Comparison of ENCODE assay signal across 20 cellular contexts in genomic region chr12:19778111-19778688, GRCh38.
DNase-seq lines count a peak whose midpoint lies in the region; ATAC-seq, FAIRE-seq and TF ChIP-seq lines count a peak whose summit lies in the region.
"Had no signal": no experiment of that assay in that cellular context is flagged by ENCODE, and none has a peak within 500 bp of the region (broad histone marks: within the 10 kb centered on the region; RNA-seq: fewer than 3 reads in every experiment).

No MANE protein-coding gene starts in this region.

- H3K4me3 ChIP-seq in mammary epithelial cell (replicated peaks in 1 of 3; ENCODE audit: insufficient read depth in 1 of 3, low read depth in 2 of 3, low read length in 3 of 3), result no peak overlapping the region
- H3K4me3 ChIP-seq in astrocyte of the cerebellum (ENCODE audit: low read depth, low read length), result no peak overlapping the region
- H3K4me3 ChIP-seq: ovary had no signal

- H3K4me1 ChIP-seq in mammary epithelial cell (ENCODE audit: insufficient read depth, low read length), result no peaks in the 10 kb centered on the region

- BruUV-seq in MCF 10A (replicated peaks; lab: Mats Ljungman, UMichigan) (no TSS peak), mammary epithelial cell (replicated peaks; lab: Mats Ljungman, UMichigan) (no TSS peak)

- no peak overlapping the region for H3K9ac ChIP-seq in mammary epithelial cell (ENCODE audit: insufficient read depth, low read length)

- WGBS in mammary epithelial cell (ENCODE audit: low coverage, missing lambda C conversion rate), result 72% methylated on average over 4 of the region's 4 CpGs

- no peaks in the 10 kb centered on the region for H3K9me3 Mint-ChIP-seq in MCF 10A (ENCODE audit: unreplicated experiment)
- H3K9me3 Mint-ChIP-seq: H9 had no signal

- H4K20me1 ChIP-seq in mammary epithelial cell (ENCODE audit: insufficient read depth, low read length), result no peaks in the 10 kb centered on the region

- no peak overlapping the region for H3K4me2 ChIP-seq in mammary epithelial cell (ENCODE audit: insufficient read depth, low read depth, low read length)

- H3K27ac Mint-ChIP-seq in MCF 10A (ENCODE audit: low read depth, unreplicated experiment), result no peak overlapping the region
- H3K27ac Mint-ChIP-seq: CD4-positive, alpha-beta memory T cell; stimulated activated memory B cell treated with anti-CD40 and anti-IgM and Interleukin-4, amounts not matched to agents 10 μg/mL and 1 μg/mL and 100 μg/mL, for 72 hours had no signal

- no peak for FAIRE-seq in urothelium cell line (lab: Jason Lieb, UNC)
- FAIRE-seq: kidney, small intestine had no signal

- H3K27me3 ChIP-seq in mammary epithelial cell (ENCODE audit: insufficient read depth, low read length), result no peaks in the 10 kb centered on the region
- H3K27me3 ChIP-seq: ovary had no signal

- H3K79me2 ChIP-seq in mammary epithelial cell (ENCODE audit: insufficient read depth, low read length), result no peaks in the 10 kb centered on the region

- CTCF ChIA-PET in MCF 10A (lab: Yijun Ruan, JAX), result interaction anchor here (0.6 to 2.5 kb wide), 6 partner anchors 21 to 556 kb away, joined by 3 to 9 read pairs (median 4); no protein-coding TSS in a partner anchor
- CTCF ChIA-PET in mammary epithelial cell (lab: Charles Lee; ENCODE audit: low non-redundant PET), result interaction anchor here (0.6 kb wide), 1 partner anchor 115 kb away, joined by 3 read pairs; no protein-coding TSS in a partner anchor

- H3K9me3 ChIP-seq in mammary epithelial cell (replicated peaks; ENCODE audit: insufficient read depth, low read length), result no peaks in the 10 kb centered on the region
- H3K9me3 ChIP-seq: ovary had no signal

- in situ Hi-C loops in mammary epithelial cell (cut with MboI; ENCODE audit: low sequenced_read_pairs in 2 of 2), result no loop called here
- in situ Hi-C loops in astrocyte of the cerebellum (cut with HindIII; ENCODE audit: low sequenced_read_pairs), result no loop called here

- H3K27ac ChIP-seq in mammary epithelial cell (ENCODE audit: insufficient read depth, low read depth, low read length), result no peak overlapping the region
- H3K27ac ChIP-seq: ovary, RWPE1 had no signal

- TF ChIP-seq CTCF in MCF 10A (IDR thresholded peaks at IDR 0.05; ENCODE audit: unreplicated experiment) (no peak), mammary epithelial cell (conservative IDR thresholded peaks at IDR 0.05 in 1 of 2, IDR thresholded peaks at IDR 0.05 in 1 of 2; ENCODE audit: extremely low read depth in 1 of 2, insufficient read depth in 1 of 2, low read depth in 1 of 2, low read length in 2 of 2) (no peak), astrocyte of the cerebellum (IDR thresholded peaks at IDR 0.05; ENCODE audit: low read depth, low read length, missing control alignments) (no peak)

- H3K4me1 Mint-ChIP-seq in MCF 10A (ENCODE audit: insufficient read depth, unreplicated experiment), result peaks cover 14% of the 10 kb centered on the region
- H3K4me1 Mint-ChIP-seq: CD4-positive, alpha-beta memory T cell; central memory CD8-positive, alpha-beta T cell; stimulated activated memory B cell treated with anti-CD40 and anti-IgM and Interleukin-4, amounts not matched to agents 10 μg/mL and 1 μg/mL and 100 μg/mL, for 72 hours had no signal

- H2AFZ ChIP-seq in mammary epithelial cell (ENCODE audit: low read depth, low read length), result no peak overlapping the region

- DNase-seq in MCF 10A (ENCODE audit: unreplicated experiment) (peak; percentile 45), mammary epithelial cell (no peak), astrocyte of the cerebellum (ENCODE audit: low read depth) (peak; percentile 55), left cardiac atrium (no peak), stromal cell of bone marrow (ENCODE audit: low read depth) (peak; percentile 23), urothelium cell line (ENCODE audit: low spot score) (no peak)
- DNase-seq in activated effector memory CD4-positive, alpha-beta T cell treated with Interleukin-2 at 50 U/mL for 16 hours, result no peak
- DNase-seq in stimulated activated CD4-positive, alpha-beta T cell treated with anti-CD3 and anti-CD28 coated beads, Interleukin-1b, Interleukin-23, amount 100 ng/mL, for 48 hours, result no peak
- DNase-seq: activated CD4-positive, alpha-beta T cell treated with anti-CD3 and anti-CD28 coated beads for 1 hour; activated naive CD4-positive, alpha-beta T cell treated with Interleukin-2 at 50 U/mL for 16 hours; CD4-positive, alpha-beta memory T cell; DND-41; H9; kidney; NCI-H1048; ovary; small intestine had no signal

- dilution Hi-C loops in mammary epithelial cell (cut with HindIII; ENCODE audit: low sequenced_read_pairs), result no loop called here

- H3K27me3 Mint-ChIP-seq in MCF 10A (ENCODE audit: insufficient read depth, unreplicated experiment), result no peaks in the 10 kb centered on the region
- H3K27me3 Mint-ChIP-seq: stimulated activated memory B cell treated with anti-CD40 and anti-IgM and Interleukin-4, amounts not matched to agents 10 μg/mL and 1 μg/mL and 100 μg/mL, for 72 hours had no signal

- H3K36me3 ChIP-seq in mammary epithelial cell (ENCODE audit: insufficient read depth, low read length), result no peaks in the 10 kb centered on the region
- H3K36me3 ChIP-seq: ovary had no signal

- no peaks in the 10 kb centered on the region for H3K36me3 Mint-ChIP-seq in MCF 10A (ENCODE audit: insufficient read depth, unreplicated experiment)
- H3K36me3 Mint-ChIP-seq: CD4-positive, alpha-beta memory T cell; stimulated activated memory B cell treated with anti-CD40 and anti-IgM and Interleukin-4, amounts not matched to agents 10 μg/mL and 1 μg/mL and 100 μg/mL, for 72 hours had no signal

- intact Hi-C loops in MCF 10A (cut with micrococcal nuclease), result no loop called here
- intact Hi-C loops in mammary epithelial cell (cut with micrococcal nuclease), result no loop called here
- intact Hi-C loops in left cardiac atrium (cut with DNase I), result no loop called here

- ATAC-seq in left cardiac atrium, result peak; percentile 13 to 25
- ATAC-seq: stimulated activated memory B cell treated with anti-CD40 and anti-IgM and Interleukin-4, amounts not matched to agents 10 μg/mL and 1 μg/mL and 100 μg/mL, for 72 hours had no signal

- POLR2A ChIA-PET in MCF 10A (lab: Yijun Ruan, JAX), result interaction anchor here (1.0 kb wide), 1 partner anchor 9 kb away, joined by 3 read pairs; no protein-coding TSS in a partner anchor

- no peak overlapping the region for H3K4me3 Mint-ChIP-seq in MCF 10A (ENCODE audit: unreplicated experiment)
- H3K4me3 Mint-ChIP-seq: CD4-positive, alpha-beta memory T cell; central memory CD8-positive, alpha-beta T cell; H9; stimulated activated memory B cell treated with anti-CD40 and anti-IgM and Interleukin-4, amounts not matched to agents 10 μg/mL and 1 μg/mL and 100 μg/mL, for 72 hours had no signal

Comparison
In these comparisons a context has a peak if more than half of its experiments do, and no peak if none do; other contexts are left out.
1. DNase-seq: peak in MCF 10A (single experiment), astrocyte of the cerebellum (single experiment) and stromal cell of bone marrow (single experiment); none in mammary epithelial cell (single experiment), left cardiac atrium (single experiment), urothelium cell line (single experiment), activated effector memory CD4-positive, alpha-beta T cell treated with Interleukin-2 at 50 U/mL for 16 hours (single experiment) and stimulated activated CD4-positive, alpha-beta T cell treated with anti-CD3 and anti-CD28 coated beads, Interleukin-1b, Interleukin-23, amount 100 ng/mL, for 48 hours (single experiment).